In genomic region chr20:3047486-3048419, GRCh38 we compare ENCODE assay signal across 13 cellular contexts. TPM values are rescaled to one million over a fixed set of nuclear protein-coding genes. Genes with fewer than 3 reads are reported as not detected.
DNase-seq lines count a peak whose midpoint lies in the region; ATAC-seq, FAIRE-seq and TF ChIP-seq lines count a peak whose summit lies in the region.
"Had no signal": no experiment of that assay in that cellular context is flagged by ENCODE, and none has a peak within 500 bp of the region (broad histone marks: within the 10 kb centered on the region; RNA-seq: fewer than 3 reads in every experiment).

No MANE protein-coding gene starts in this region.

- H3K18ac ChIP-seq in H1 (ENCODE audit: extremely low read depth, low read length): no peak overlapping the region

- no peak overlapping the region for H4K5ac ChIP-seq in H1 (ENCODE audit: insufficient read length, low read depth, low read length)

- H3K9ac ChIP-seq in H1 (replicated peaks in 1 of 4; ENCODE audit: extremely low read depth in 1 of 4, low read depth in 3 of 4, low read length in 3 of 4): no peak overlapping the region
- H3K9ac ChIP-seq: KMS-11 had no signal

- no peak overlapping the region for H2BK5ac ChIP-seq in H1 (ENCODE audit: low read depth, low read length)

- H3K36me3 ChIP-seq in Panc1 (ENCODE audit: control insufficient read depth, insufficient read depth, low read length) (peaks cover 5% of the 10 kb centered on the region; the same call in 1 of the 2 replicates), H1 (ENCODE audit: control insufficient read depth in 2 of 4, insufficient read depth in 4 of 4, low read length in 3 of 4) (peaks cover 9 to 23% (median 21%) of the 10 kb centered on the region in 4 experiments; a peak in 7 of 8 replicates)

- H2BK20ac ChIP-seq in H1 (ENCODE audit: low read length): no peak overlapping the region

- peak overlapping the region; percentile 64; the same call in 1 of the 2 replicates for H4K8ac ChIP-seq in H1 (ENCODE audit: extremely low read depth, insufficient read depth, low read length)

- no peak for TF ChIP-seq RAD21 in H1 (IDR thresholded peaks at IDR 0.05 in 1 of 2, conservative IDR thresholded peaks at IDR 0.05 in 1 of 2; ENCODE audit: low read depth in 2 of 2, low read length in 2 of 2)

- H3K4me1 ChIP-seq in Panc1 (ENCODE audit: control insufficient read depth, insufficient read depth, low read length): peaks cover 7% of the 10 kb centered on the region
- H3K4me1 ChIP-seq in H1 (replicated peaks in 1 of 4; ENCODE audit: control insufficient read depth in 3 of 4, insufficient read depth in 4 of 4, low read length in 3 of 4): peaks cover 1 to 7% (median 2%) of the 10 kb centered on the region in 4 experiments; a peak in 4 of 7 replicates

- H4K91ac ChIP-seq in H1 (replicated peaks; ENCODE audit: insufficient read length, low read length): no peak overlapping the region

- no peaks in the 10 kb centered on the region for H4K20me1 ChIP-seq in H1 (replicated peaks in 1 of 2; ENCODE audit: control insufficient read depth in 1 of 2, insufficient read depth in 2 of 2, low read length in 2 of 2)

- H3K23me2 ChIP-seq in H1 (ENCODE audit: low read depth, low read length): peaks cover 8% of the 10 kb centered on the region

- BruUV-seq in Panc1 (replicated peaks; lab: Mats Ljungman, UMichigan): TSS peak; percentile 92

- peaks cover 23% of the 10 kb centered on the region for H3K4me1 Mint-ChIP-seq in activated naive CD4-positive, alpha-beta T cell treated with anti-CD3 and anti-CD28 coated beads for 36 hours (ENCODE audit: low read depth)
- H3K4me1 Mint-ChIP-seq in stimulated activated memory B cell treated with anti-CD40 and anti-IgM and Interleukin-4, amounts not matched to agents 10 μg/mL and 1 μg/mL and 100 μg/mL, for 72 hours: peaks cover 24% of the 10 kb centered on the region

- CTCF ChIA-PET in activated naive CD4-positive, alpha-beta T cell treated with anti-CD3 and anti-CD28 coated beads for 36 hours (lab: Charles Lee): no interaction called here
- CTCF ChIA-PET in Panc1 (lab: Charles Lee): no interaction called here
- CTCF ChIA-PET in H1 (lab: Charles Lee; ENCODE audit: partially characterized antibody): interaction anchor here (1.0 kb wide), 1 partner anchor 62 kb away, joined by 3 read pairs; no protein-coding TSS in a partner anchor
- CTCF ChIA-PET in GM10248 (lab: Yijun Ruan, JAX): no interaction called here

- DNase-seq in activated naive CD4-positive, alpha-beta T cell treated with anti-CD3 and anti-CD28 coated beads for 36 hours: no peak
- DNase-seq in activated naive CD4-positive, alpha-beta T cell (lab: John Stamatoyannopoulos, UW): no peak
- DNase-seq in Panc1 (ENCODE audit: low read depth, low spot score) (no peak), H1 (ENCODE audit: low read depth in 1 of 2, low spot score in 2 of 2) (no peak), GM10248 (ENCODE audit: extremely low spot score) (no peak), nucleus accumbens (lab: John Stamatoyannopoulos, UW) (no peak), AG20443 (ENCODE audit: low spot score) (no peak)
- DNase-seq: esophagus squamous epithelium, kidney, T-helper 9 cell had no signal

- no peaks in the 10 kb centered on the region for H3K27me3 Mint-ChIP-seq in activated naive CD4-positive, alpha-beta T cell treated with anti-CD3 and anti-CD28 coated beads for 36 hours (ENCODE audit: low read depth)
- H3K27me3 Mint-ChIP-seq in stimulated activated memory B cell treated with anti-CD40 and anti-IgM and Interleukin-4, amounts not matched to agents 10 μg/mL and 1 μg/mL and 100 μg/mL, for 72 hours: no peaks in the 10 kb centered on the region

- no peak overlapping the region for H2BK12ac ChIP-seq in H1 (ENCODE audit: low read depth, low read length)

- H3K4me2 ChIP-seq in H1 (ENCODE audit: insufficient read depth in 1 of 2, low read depth in 2 of 2, low read length in 2 of 2): peak overlapping the region; percentile 68 to 78

- H3K9me3 Mint-ChIP-seq in activated naive CD4-positive, alpha-beta T cell treated with anti-CD3 and anti-CD28 coated beads for 36 hours: no peaks in the 10 kb centered on the region
- H3K9me3 Mint-ChIP-seq in stimulated activated memory B cell treated with anti-CD40 and anti-IgM and Interleukin-4, amounts not matched to agents 10 μg/mL and 1 μg/mL and 100 μg/mL, for 72 hours: no peaks in the 10 kb centered on the region

- intact Hi-C loops in activated naive CD4-positive, alpha-beta T cell treated with anti-CD3 and anti-CD28 coated beads for 36 hours (cut with micrococcal nuclease): loop anchor here (5.0 kb wide), 1 partner anchor 155 kb away; the partner anchor contains the start of gene DDRGK1
- intact Hi-C loops in Panc1 (cut with micrococcal nuclease; ENCODE audit: unreplicated experiment): no loop called here

- H3K4me3 Mint-ChIP-seq in activated naive CD4-positive, alpha-beta T cell treated with anti-CD3 and anti-CD28 coated beads for 36 hours: peak overlapping the region; percentile 83
- no peak overlapping the region for H3K4me3 Mint-ChIP-seq in stimulated activated memory B cell treated with anti-CD40 and anti-IgM and Interleukin-4, amounts not matched to agents 10 μg/mL and 1 μg/mL and 100 μg/mL, for 72 hours

- H2AK5ac ChIP-seq in H1 (ENCODE audit: low read depth, low read length): no peak overlapping the region

- no peak overlapping the region for H3K56ac ChIP-seq in H1 (replicated peaks; ENCODE audit: insufficient read length, low read depth, low read length)

- no peak for TF ChIP-seq EP300 in H1 (IDR thresholded peaks at IDR 0.05; ENCODE audit: borderline replicate concordance in 1 of 2, low read depth in 2 of 2, low read length in 2 of 2)

- no peak for ATAC-seq in Panc1
- no peak for ATAC-seq in stimulated activated memory B cell treated with anti-CD40 and anti-IgM and Interleukin-4, amounts not matched to agents 10 μg/mL and 1 μg/mL and 100 μg/mL, for 72 hours

- no peak overlapping the region for H3K14ac ChIP-seq in H1 (ENCODE audit: insufficient read length)

- 95% methylated on average over 13 of the region's 14 CpGs; no CpG with 5 or more reads in 1 of the 2 experiments for WGBS in H1 (ENCODE audit: extremely low coverage in 1 of 2, insufficient coverage in 1 of 2, insufficient read length in 1 of 2, insufficient replicate concordance in 2 of 2, low coverage in 1 of 2, low lambda C conversion rate in 2 of 2, missing lambda C conversion rate in 1 of 2), 2 experiments

- no peak overlapping the region for H2AFZ ChIP-seq in H1 (ENCODE audit: low read length)

- no peak overlapping the region for H2BK15ac ChIP-seq in H1 (ENCODE audit: low read length)

- TF ChIP-seq POLR2A in H1 (IDR thresholded peaks at IDR 0.05; ENCODE audit: control extremely low read depth in 1 of 2, low read depth in 2 of 2, low read length in 2 of 2): no peak

- no peak for TF ChIP-seq CTCF in Panc1 (IDR thresholded peaks at IDR 0.05)
- TF ChIP-seq CTCF in H1 (IDR thresholded peaks at IDR 0.05; ENCODE audit: control extremely low read depth in 1 of 3, insufficient read depth in 1 of 3, low read depth in 1 of 3, low read length in 3 of 3): no peak
- TF ChIP-seq CTCF in GM10248 (IDR thresholded peaks at IDR 0.05; ENCODE audit: control extremely low read depth, extremely low read depth, low read depth, missing control alignments): no peak

- H3K9me3 ChIP-seq in Panc1 (ENCODE audit: control insufficient read depth, insufficient read depth, low read depth, low read length): no peaks in the 10 kb centered on the region
- H3K9me3 ChIP-seq in H1 (ENCODE audit: insufficient read depth in 2 of 2, low read depth in 1 of 2, low read length in 1 of 2): no peaks in the 10 kb centered on the region
- H3K9me3 ChIP-seq: esophagus squamous epithelium, vagina had no signal

- no peak overlapping the region for H3K4ac ChIP-seq in H1 (replicated peaks; ENCODE audit: insufficient read length, low read depth, low read length)

- H3K27me3 ChIP-seq in Panc1 (ENCODE audit: control insufficient read depth, insufficient read depth, low read length) (no peaks in the 10 kb centered on the region), H1 (replicated peaks in 1 of 4; ENCODE audit: control insufficient read depth in 3 of 4, extremely low read depth in 1 of 4, insufficient read depth in 3 of 4, low read length in 3 of 4) (no peaks in the 10 kb centered on the region)
- H3K27me3 ChIP-seq: esophagus squamous epithelium, vagina had no signal

- H3K4me3 ChIP-seq in Panc1 (ENCODE audit: low read depth in 2 of 2, low read length in 2 of 2) (no peak overlapping the region; a peak in 1 of 4 replicates), H1 (ENCODE audit: extremely low read depth in 1 of 4, insufficient read depth in 2 of 4, low read depth in 3 of 4, low read length in 4 of 4) (0 out of 8 replicates have a peak overlapping the region, but pooled peaks of 1 of the 4 experiments have one; percentile 81)

- peaks cover 13% of the 10 kb centered on the region for H3K36me3 Mint-ChIP-seq in activated naive CD4-positive, alpha-beta T cell treated with anti-CD3 and anti-CD28 coated beads for 36 hours (ENCODE audit: low read depth)
- H3K36me3 Mint-ChIP-seq in stimulated activated memory B cell treated with anti-CD40 and anti-IgM and Interleukin-4, amounts not matched to agents 10 μg/mL and 1 μg/mL and 100 μg/mL, for 72 hours: peaks cover 26% of the 10 kb centered on the region

- H2BK120ac ChIP-seq in H1 (replicated peaks; ENCODE audit: low read depth, low read length): no peak overlapping the region

- H3K79me2 ChIP-seq in H1 (ENCODE audit: control insufficient read depth in 1 of 2, insufficient read depth in 2 of 2, low read length in 2 of 2): peaks cover 0 to 6% of the 10 kb centered on the region in 2 experiments; a peak in 1 of 4 replicates

- no peak for FAIRE-seq in H1 (lab: Jason Lieb, UNC)
- FAIRE-seq: kidney had no signal

- no peak overlapping the region for H3K27ac Mint-ChIP-seq in activated naive CD4-positive, alpha-beta T cell treated with anti-CD3 and anti-CD28 coated beads for 36 hours
- H3K27ac Mint-ChIP-seq in stimulated activated memory B cell treated with anti-CD40 and anti-IgM and Interleukin-4, amounts not matched to agents 10 μg/mL and 1 μg/mL and 100 μg/mL, for 72 hours: peak overlapping the region; percentile 85

- peaks cover 5% of the 10 kb centered on the region for H3K79me1 ChIP-seq in H1 (ENCODE audit: low read depth, low read length)

- H3K27ac ChIP-seq in Panc1 (ENCODE audit: low read length): no peak overlapping the region
- H3K27ac ChIP-seq in H1 (ENCODE audit: low read depth, low read length): no peak overlapping the region
- H3K27ac ChIP-seq: KMS-11 had no signal

- in situ Hi-C loops in Panc1 (cut with HindIII; ENCODE audit: low pct_unique_long_range_greater_than_20kb, low sequenced_read_pairs): no loop called here

- POLR2A ChIA-PET in Panc1 (lab: Charles Lee) (no interaction called here), H1 (lab: Charles Lee; ENCODE audit: partially characterized antibody) (interaction anchor here (1.1 kb wide), 1 partner anchor 21 kb away, joined by 3 read pairs; no protein-coding TSS in a partner anchor), GM10248 (lab: Yijun Ruan, JAX) (no interaction called here)

- no peak overlapping the region for H3K23ac ChIP-seq in H1 (ENCODE audit: insufficient read length)

RNA-seq across cellular contexts. Expression of gene MRPS26, which starts 1.9 kb away (rescaled TPM):
- total RNA-seq in activated naive CD4-positive, alpha-beta T cell treated with anti-CD3 and anti-CD28 coated beads for 36 hours: 10 to 100 TPM; 50.0 to 52.4 TPM
- 52.7 TPM for total RNA-seq in Panc1 (2021; ENCODE audit: unreplicated experiment)
- polyA plus RNA-seq in Panc1 (2012; ENCODE audit: insufficient read length): 90.5 TPM
- total RNA-seq in H1 (2021; fragmentation: NEBNext Ultra II Directional; extraction: Animal tissue kit (Norgen Biotek cat#: 25700)): 100 and 103 TPM in 2 replicates
- 83.6 and 99.2 TPM in 2 replicates for polyA plus RNA-seq in H1 (2011; rRNA removed)
- polyA plus RNA-seq in H1 (2011; cell fraction: cytosol; rRNA removed): 125 TPM
- polyA plus RNA-seq in H1 (2011; cell fraction: nucleus; rRNA removed): 95.7 TPM
- polyA plus RNA-seq in H1 (2012, experiment 1 of 2): 81.4 to 116 TPM (median 109 TPM) in 4 replicates
- polyA plus RNA-seq in H1 (2012, experiment 2 of 2): 82.9 TPM
- 62.7 TPM for polyA plus RNA-seq in H1 (2013, experiment 1 of 2)
- polyA plus RNA-seq in H1 (2013, experiment 2 of 2): 62.2 TPM
- 17.6 and 27.5 TPM in 2 replicates for polyA minus RNA-seq in H1 (2011; rRNA and poly(A)+ RNA removed)
- 38.5 TPM for polyA minus RNA-seq in H1 (2011; cell fraction: cytosol; rRNA and poly(A)+ RNA removed)
- polyA minus RNA-seq in H1 (2011; cell fraction: nucleus; rRNA and poly(A)+ RNA removed): 29.2 TPM

RNA-seq across cellular contexts. Expression of gene GNRH2, which starts 4.3 kb away (rescaled TPM):
- total RNA-seq in activated naive CD4-positive, alpha-beta T cell treated with anti-CD3 and anti-CD28 coated beads for 36 hours: not detected
- 0.49 TPM for total RNA-seq in Panc1 (2021; ENCODE audit: unreplicated experiment)
- 0.29 TPM for polyA plus RNA-seq in Panc1 (2012; ENCODE audit: insufficient read length)
- total RNA-seq in H1 (2021; fragmentation: NEBNext Ultra II Directional; extraction: Animal tissue kit (Norgen Biotek cat#: 25700)): 0.61 and 0.82 TPM in 2 replicates
- 0.09 and 0.16 TPM in 2 replicates for polyA plus RNA-seq in H1 (2011; rRNA removed)
- 0.16 TPM for polyA plus RNA-seq in H1 (2011; cell fraction: cytosol; rRNA removed)
- polyA plus RNA-seq in H1 (2011; cell fraction: nucleus; rRNA removed): 1.5 TPM
- polyA plus RNA-seq in H1 (2012, experiment 1 of 2): 0.27 to 0.90 TPM (median 0.64 TPM) in 3 of 4 replicates, not detected in the other
- polyA plus RNA-seq in H1 (2012, experiment 2 of 2): not detected
- not detected for polyA plus RNA-seq in H1 (2013, experiment 1 of 2)
- polyA plus RNA-seq in H1 (2013, experiment 2 of 2): 0.18 TPM
- polyA minus RNA-seq in H1 (2011; rRNA and poly(A)+ RNA removed): 0.34 and 1.4 TPM in 2 replicates
- not detected for polyA minus RNA-seq in H1 (2011; cell fraction: cytosol; rRNA and poly(A)+ RNA removed)
- 2.2 TPM for polyA minus RNA-seq in H1 (2011; cell fraction: nucleus; rRNA and poly(A)+ RNA removed)
- total RNA-seq: esophagus squamous epithelium, kidney, vagina had no signal

RNA-seq across cellular contexts. Expression of gene OXT, which starts 23.7 kb away (rescaled TPM):
- total RNA-seq in activated naive CD4-positive, alpha-beta T cell treated with anti-CD3 and anti-CD28 coated beads for 36 hours: not detected
- not detected for total RNA-seq in Panc1 (2021; ENCODE audit: unreplicated experiment)
- polyA plus RNA-seq in Panc1 (2012; ENCODE audit: insufficient read length): 0.45 TPM
- total RNA-seq in H1 (2021; fragmentation: NEBNext Ultra II Directional; extraction: Animal tissue kit (Norgen Biotek cat#: 25700)): not detected in 2 replicates
- polyA plus RNA-seq in H1 (2011; rRNA removed): not detected in 2 replicates
- polyA plus RNA-seq in H1 (2011; cell fraction: cytosol; rRNA removed): not detected
- polyA plus RNA-seq in H1 (2011; cell fraction: nucleus; rRNA removed): not detected
- 0.51 to 0.70 TPM in 2 of 4 replicates, not detected in the others for polyA plus RNA-seq in H1 (2012, experiment 1 of 2)
- polyA plus RNA-seq in H1 (2012, experiment 2 of 2): not detected
- polyA plus RNA-seq in H1 (2013, experiment 1 of 2): 0.95 TPM
- polyA plus RNA-seq in H1 (2013, experiment 2 of 2): 0.85 TPM
- polyA minus RNA-seq in H1 (2011; rRNA and poly(A)+ RNA removed): not detected in 2 replicates
- polyA minus RNA-seq in H1 (2011; cell fraction: cytosol; rRNA and poly(A)+ RNA removed): not detected
- not detected for polyA minus RNA-seq in H1 (2011; cell fraction: nucleus; rRNA and poly(A)+ RNA removed)
- total RNA-seq: esophagus squamous epithelium, kidney, vagina had no signal

RNA-seq across cellular contexts. Expression of gene AVP, which starts 36.8 kb away (rescaled TPM):
- not detected for total RNA-seq in activated naive CD4-positive, alpha-beta T cell treated with anti-CD3 and anti-CD28 coated beads for 36 hours
- not detected for total RNA-seq in Panc1 (2021; ENCODE audit: unreplicated experiment)
- not detected for polyA plus RNA-seq in Panc1 (2012; ENCODE audit: insufficient read length)
- total RNA-seq in H1 (2021; fragmentation: NEBNext Ultra II Directional; extraction: Animal tissue kit (Norgen Biotek cat#: 25700)): 0.77 TPM in 1 of 2 replicates, not detected in the other
- polyA plus RNA-seq in H1 (2011; rRNA removed): 0.18 and 0.42 TPM in 2 replicates
- polyA plus RNA-seq in H1 (2011; cell fraction: cytosol; rRNA removed): not detected
- not detected for polyA plus RNA-seq in H1 (2011; cell fraction: nucleus; rRNA removed)
- 0.35 TPM in 1 of 4 replicates, not detected in the others for polyA plus RNA-seq in H1 (2012, experiment 1 of 2)
- not detected for polyA plus RNA-seq in H1 (2012, experiment 2 of 2)
- 0.69 TPM for polyA plus RNA-seq in H1 (2013, experiment 1 of 2)
- polyA plus RNA-seq in H1 (2013, experiment 2 of 2): 0.28 TPM
- polyA minus RNA-seq in H1 (2011; rRNA and poly(A)+ RNA removed): not detected in 2 replicates
- polyA minus RNA-seq in H1 (2011; cell fraction: cytosol; rRNA and poly(A)+ RNA removed): not detected
- not detected for polyA minus RNA-seq in H1 (2011; cell fraction: nucleus; rRNA and poly(A)+ RNA removed)
- total RNA-seq: esophagus squamous epithelium, kidney, vagina had no signal
